Comparison of ENCODE assay signal across 9 cellular contexts in the genomic region with DNA sequence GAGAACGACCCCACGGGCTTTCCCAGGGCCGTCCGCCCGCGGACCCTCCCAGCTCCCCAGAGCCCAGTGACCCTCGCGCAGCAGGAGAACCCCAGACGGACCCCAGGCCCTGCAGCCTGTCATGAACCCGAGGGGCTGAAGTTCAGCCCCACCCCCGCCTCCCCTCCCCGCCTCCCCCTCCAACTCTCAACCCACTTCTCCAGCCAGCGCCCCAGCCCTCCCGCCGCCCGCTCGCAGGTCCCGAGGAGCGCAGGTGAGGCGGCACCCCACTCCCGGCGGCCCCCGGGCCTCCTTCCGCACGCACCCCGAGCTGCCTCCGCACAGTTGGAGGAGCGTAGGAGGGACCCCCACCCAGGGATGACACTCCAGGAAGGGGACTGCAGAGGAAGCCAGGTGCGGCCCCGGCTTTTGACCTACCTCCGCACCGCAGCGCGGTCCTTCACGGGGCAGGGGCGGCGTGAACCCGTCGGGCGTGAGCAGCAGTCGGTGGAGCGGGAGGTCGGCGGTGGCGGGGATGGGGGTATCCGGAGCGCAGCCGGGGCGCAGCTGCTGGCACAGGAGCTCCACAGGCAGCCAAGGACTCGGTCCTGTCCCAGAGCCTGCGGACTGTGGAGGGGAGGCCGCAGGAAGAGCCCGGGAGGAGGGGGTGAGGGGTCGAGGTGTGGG. TPM values are rescaled to one million over a fixed set of nuclear protein-coding genes. Genes with fewer than 3 reads are reported as not detected.
DNase-seq lines count a peak whose midpoint lies in the region; ATAC-seq and TF ChIP-seq lines count a peak whose summit lies in the region.
"Had no signal": no experiment of that assay in that cellular context is flagged by ENCODE, and none has a peak within 500 bp of the region (broad histone marks: within the 10 kb centered on the region; RNA-seq: fewer than 3 reads in every experiment).

A gene with protein sequence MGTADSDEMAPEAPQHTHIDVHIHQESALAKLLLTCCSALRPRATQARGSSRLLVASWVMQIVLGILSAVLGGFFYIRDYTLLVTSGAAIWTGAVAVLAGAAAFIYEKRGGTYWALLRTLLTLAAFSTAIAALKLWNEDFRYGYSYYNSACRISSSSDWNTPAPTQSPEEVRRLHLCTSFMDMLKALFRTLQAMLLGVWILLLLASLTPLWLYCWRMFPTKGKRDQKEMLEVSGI (plus strand): TSS at position 194 of the 666 bp plus-strand sequence. CDS start 782 bp downstream, outside the sequence.

- TF ChIP-seq CTCF in Calu3 (IDR thresholded peaks at IDR 0.05; ENCODE audit: unreplicated experiment), result no peak
- TF ChIP-seq CTCF in prostate gland (IDR thresholded peaks at IDR 0.05), result no peak

- no peaks in the 10 kb centered on the region for H3K4me1 ChIP-seq in prostate gland (replicated peaks)

- no peaks in the 10 kb centered on the region for H3K36me3 Mint-ChIP-seq in Calu3 (ENCODE audit: insufficient read depth, unreplicated experiment)
- H3K36me3 Mint-ChIP-seq in activated T-cell treated with anti-CD3 and anti-CD28 coated beads, Interleukin-2, amount 50 U/mL, for 4 hours (ENCODE audit: insufficient read depth), result no peaks in the 10 kb centered on the region

- CTCF ChIA-PET in Calu3 (lab: Charles Lee), result no interaction called here

- peaks cover 11% of the 10 kb centered on the region for H3K27me3 ChIP-seq in prostate gland (replicated peaks; ENCODE audit: insufficient read depth)

- ATAC-seq in activated T-cell treated with anti-CD3 and anti-CD28 coated beads, Interleukin-2, amount 50 U/mL, for 4 hours, result peak; percentile 56 to 68
- ATAC-seq in left ventricle myocardium superior (peak; percentile 68), HG03432 (IDR thresholded peaks at IDR 0.05; ENCODE audit: unreplicated experiment) (no peak), GM21515 (IDR thresholded peaks at IDR 0.05; ENCODE audit: unreplicated experiment) (no peak), GM19395 (IDR thresholded peaks at IDR 0.05; ENCODE audit: unreplicated experiment) (no peak)

- no peak for TF ChIP-seq POLR2A in prostate gland (IDR thresholded peaks at IDR 0.05)

- H3K9me3 ChIP-seq in prostate gland, result no peaks in the 10 kb centered on the region

- peak within 1 kb of the TSS; percentile 20 to 39 for H3K4me3 ChIP-seq in prostate gland

- peaks cover 64% of the 10 kb centered on the region for H3K27me3 Mint-ChIP-seq in Calu3 (ENCODE audit: unreplicated experiment)
- H3K27me3 Mint-ChIP-seq in activated T-cell treated with anti-CD3 and anti-CD28 coated beads, Interleukin-2, amount 50 U/mL, for 4 hours (ENCODE audit: low read depth), result peaks cover 54% of the 10 kb centered on the region

- WGBS in prostate gland, result 4% methylated on average over 53 of the region's 54 CpGs

- H3K27ac Mint-ChIP-seq in Calu3 (ENCODE audit: unreplicated experiment), result no peak within 1 kb of the TSS

- H3K4me3 Mint-ChIP-seq in Calu3 (ENCODE audit: low read depth, unreplicated experiment), result peak within 1 kb of the TSS; percentile 67
- H3K4me3 Mint-ChIP-seq in activated T-cell treated with anti-CD3 and anti-CD28 coated beads, Interleukin-2, amount 50 U/mL, for 4 hours, result peak within 1 kb of the TSS; percentile 68

- H3K4me1 Mint-ChIP-seq in Calu3 (ENCODE audit: low read depth, unreplicated experiment), result no peaks in the 10 kb centered on the region
- peaks cover 6% of the 10 kb centered on the region for H3K4me1 Mint-ChIP-seq in activated T-cell treated with anti-CD3 and anti-CD28 coated beads, Interleukin-2, amount 50 U/mL, for 4 hours (ENCODE audit: low read depth)

- BruUV-seq in Calu3 (replicated peaks; lab: Mats Ljungman, UMichigan), result no TSS peak

- intact Hi-C loops in Calu3 (cut with micrococcal nuclease; ENCODE audit: unreplicated experiment) (no loop called here), left ventricle myocardium superior (cut with micrococcal nuclease) (no loop called here), prostate gland (cut with DNase I) (no loop called here)

- H3K27ac ChIP-seq in prostate gland, result no peak within 1 kb of the TSS

- H3K9me3 Mint-ChIP-seq in Calu3 (ENCODE audit: low read depth, unreplicated experiment), result no peaks in the 10 kb centered on the region
- no peaks in the 10 kb centered on the region for H3K9me3 Mint-ChIP-seq in activated T-cell treated with anti-CD3 and anti-CD28 coated beads, Interleukin-2, amount 50 U/mL, for 4 hours

- no peaks in the 10 kb centered on the region for H3K36me3 ChIP-seq in prostate gland

- DNase-seq in Calu3, result no peak
- DNase-seq in activated T-cell treated with anti-CD3 and anti-CD28 coated beads, Interleukin-2, amount 50 U/mL, for 4 hours, result no peak
- peak; percentile 47 for DNase-seq in left ventricle myocardium superior
- DNase-seq in prostate gland (ENCODE audit: low spot score), result no peak
- no peak for DNase-seq in NCI-H2171 treated with DMSO at 0.1 percent for 48 hours (lab: John Stamatoyannopoulos, UW)

RNA-seq across cellular contexts. Expression of the gene that starts here (rescaled TPM):
- 1.5 and 6.1 TPM in 2 replicates for total RNA-seq in Calu3 (2022)
- under 1 TPM; 0.20 to 0.24 (median 0.22) TPM for total RNA-seq in activated T-cell treated with anti-CD3 and anti-CD28 coated beads, Interleukin-2, amount 50 U/mL, for 4 hours
- 30.1 TPM for total RNA-seq in left ventricle myocardium superior
- 1 to 10 TPM; 3.8 to 6.9 TPM for total RNA-seq in prostate gland
- total RNA-seq: G401 had no signal

Comparison
In these comparisons a context has a peak if more than half of its experiments do, and no peak if none do; other contexts are left out.
1. Peak in ATAC-seq in activated T-cell treated with anti-CD3 and anti-CD28 coated beads, Interleukin-2, amount 50 U/mL, for 4 hours; RNA of the gene not detected or under 1 TPM.